8 cellular contexts compared by ENCODE assay signal in genomic region chr10:50990568-50991495, GRCh38.
DNase-seq lines count a peak whose midpoint lies in the region; ATAC-seq and TF ChIP-seq lines count a peak whose summit lies in the region.

No MANE protein-coding gene starts in this region.

- H3K27ac Mint-ChIP-seq in activated naive CD8-positive, alpha-beta T cell treated with anti-CD3 and anti-CD28 coated beads, Interleukin-2, amount 50 U/mL, for 24 hours: no peak overlapping the region
- no peak overlapping the region for H3K27ac Mint-ChIP-seq in CD14-positive monocyte

- no peak overlapping the region for H2AFZ ChIP-seq in Karpas-422 (ENCODE audit: low read length)

- DNase-seq in AG08396 (ENCODE audit: low spot score): peak; percentile 60
- DNase-seq in activated naive CD8-positive, alpha-beta T cell treated with anti-CD3 and anti-CD28 coated beads, Interleukin-2, amount 50 U/mL, for 24 hours: peak; percentile 5
- DNase-seq in hepatic stellate cell (ENCODE audit: low spot score): peak; percentile 58
- DNase-seq in retinal pigment epithelial cell (ENCODE audit: low read depth): peak; percentile 72
- no peak for DNase-seq in Karpas-422
- no peak for DNase-seq in CD14-positive monocyte (ENCODE audit: low spot score)

- H3K36me3 Mint-ChIP-seq in activated naive CD8-positive, alpha-beta T cell treated with anti-CD3 and anti-CD28 coated beads, Interleukin-2, amount 50 U/mL, for 24 hours (ENCODE audit: low read depth): no peaks in the 10 kb centered on the region
- H3K36me3 Mint-ChIP-seq in CD14-positive monocyte: peaks cover 0 to 4% of the 10 kb centered on the region in 2 donors

- peaks cover 16% of the 10 kb centered on the region for H3K4me1 ChIP-seq in HUES6 (ENCODE audit: control insufficient read depth, insufficient read depth, low read length)
- no peaks in the 10 kb centered on the region for H3K4me1 ChIP-seq in Karpas-422 (ENCODE audit: low read length)

- TF ChIP-seq CTCF in retinal pigment epithelial cell (conservative IDR thresholded peaks at IDR 0.05; ENCODE audit: low read depth, low read length) (no peak), CD14-positive monocyte (IDR thresholded peaks at IDR 0.05) (no peak)

- H3K4me3 Mint-ChIP-seq in activated naive CD8-positive, alpha-beta T cell treated with anti-CD3 and anti-CD28 coated beads, Interleukin-2, amount 50 U/mL, for 24 hours: peak overlapping the region; percentile 75
- peak overlapping the region in 1 of 2 donors; percentile 88 for H3K4me3 Mint-ChIP-seq in CD14-positive monocyte

- intact Hi-C loops in CD14-positive monocyte (cut with micrococcal nuclease): no loop called here

- ATAC-seq in activated naive CD8-positive, alpha-beta T cell treated with anti-CD3 and anti-CD28 coated beads, Interleukin-2, amount 50 U/mL, for 24 hours: no peak
- ATAC-seq in HG03280 (IDR thresholded peaks at IDR 0.05; ENCODE audit: unreplicated experiment): no peak

- no peaks in the 10 kb centered on the region for H3K9me2 ChIP-seq in Karpas-422 (replicated peaks; ENCODE audit: insufficient read depth, low read length)

- no peak overlapping the region for H3K4me2 ChIP-seq in Karpas-422 (ENCODE audit: low read depth, low read length, poor library complexity, severe bottlenecking)

- H3K9ac ChIP-seq in HUES6 (ENCODE audit: low read length) (no peak overlapping the region), Karpas-422 (ENCODE audit: low read length) (no peak overlapping the region)

- no peaks in the 10 kb centered on the region for H3K79me2 ChIP-seq in Karpas-422 (ENCODE audit: low read length)

- H3K27ac ChIP-seq in HUES6 (ENCODE audit: low read depth, low read length) (no peak overlapping the region), Karpas-422 (ENCODE audit: low read length) (no peak overlapping the region)

- peaks cover 8% of the 10 kb centered on the region for H3K4me1 Mint-ChIP-seq in activated naive CD8-positive, alpha-beta T cell treated with anti-CD3 and anti-CD28 coated beads, Interleukin-2, amount 50 U/mL, for 24 hours
- H3K4me1 Mint-ChIP-seq in CD14-positive monocyte: peaks cover 5% of the 10 kb centered on the region

- H3K9me3 Mint-ChIP-seq in activated naive CD8-positive, alpha-beta T cell treated with anti-CD3 and anti-CD28 coated beads, Interleukin-2, amount 50 U/mL, for 24 hours: no peaks in the 10 kb centered on the region
- peaks cover 0 to 5% (median 1%) of the 10 kb centered on the region in 7 donors for H3K9me3 Mint-ChIP-seq in CD14-positive monocyte

- H3K9me3 ChIP-seq in HUES6 (ENCODE audit: control insufficient read depth, insufficient read depth, low read depth, low read length) (no peaks in the 10 kb centered on the region), Karpas-422 (ENCODE audit: low read length) (no peaks in the 10 kb centered on the region)

- peaks cover 48% of the 10 kb centered on the region for H3K27me3 Mint-ChIP-seq in activated naive CD8-positive, alpha-beta T cell treated with anti-CD3 and anti-CD28 coated beads, Interleukin-2, amount 50 U/mL, for 24 hours
- peaks cover 44 to 57% (median 50%) of the 10 kb centered on the region in 3 donors for H3K27me3 Mint-ChIP-seq in CD14-positive monocyte (ENCODE audit: low read depth in 3 of 3)

- H4K20me1 ChIP-seq in Karpas-422 (ENCODE audit: insufficient read depth, low read depth, low read length): no peaks in the 10 kb centered on the region

- peak overlapping the region; percentile 67 for H3K4me3 ChIP-seq in HUES6 (ENCODE audit: low read depth, low read length)
- H3K4me3 ChIP-seq in retinal pigment epithelial cell (ENCODE audit: low read length): peak overlapping the region; percentile 77
- no peak overlapping the region for H3K4me3 ChIP-seq in Karpas-422 (ENCODE audit: low read length)

- H3K36me3 ChIP-seq in HUES6 (ENCODE audit: control insufficient read depth, insufficient read depth, low read length) (no peaks in the 10 kb centered on the region), Karpas-422 (ENCODE audit: insufficient read depth, low read length) (no peaks in the 10 kb centered on the region)

- peaks cover 53% of the 10 kb centered on the region for H3K27me3 ChIP-seq in HUES6 (ENCODE audit: control insufficient read depth, insufficient read depth, low read length)
- H3K27me3 ChIP-seq in Karpas-422 (ENCODE audit: low read length): no peaks in the 10 kb centered on the region

Comparison
In these comparisons a context has a peak if more than half of its experiments do, and no peak if none do; other contexts are left out.
1. DNase-seq: peak in AG08396 (single experiment), activated naive CD8-positive, alpha-beta T cell treated with anti-CD3 and anti-CD28 coated beads, Interleukin-2, amount 50 U/mL, for 24 hours (single experiment), hepatic stellate cell (single experiment) and retinal pigment epithelial cell (single experiment); none in Karpas-422 (single experiment) and CD14-positive monocyte (single experiment).